14 cellular contexts compared by ENCODE assay signal in the genomic region with DNA sequence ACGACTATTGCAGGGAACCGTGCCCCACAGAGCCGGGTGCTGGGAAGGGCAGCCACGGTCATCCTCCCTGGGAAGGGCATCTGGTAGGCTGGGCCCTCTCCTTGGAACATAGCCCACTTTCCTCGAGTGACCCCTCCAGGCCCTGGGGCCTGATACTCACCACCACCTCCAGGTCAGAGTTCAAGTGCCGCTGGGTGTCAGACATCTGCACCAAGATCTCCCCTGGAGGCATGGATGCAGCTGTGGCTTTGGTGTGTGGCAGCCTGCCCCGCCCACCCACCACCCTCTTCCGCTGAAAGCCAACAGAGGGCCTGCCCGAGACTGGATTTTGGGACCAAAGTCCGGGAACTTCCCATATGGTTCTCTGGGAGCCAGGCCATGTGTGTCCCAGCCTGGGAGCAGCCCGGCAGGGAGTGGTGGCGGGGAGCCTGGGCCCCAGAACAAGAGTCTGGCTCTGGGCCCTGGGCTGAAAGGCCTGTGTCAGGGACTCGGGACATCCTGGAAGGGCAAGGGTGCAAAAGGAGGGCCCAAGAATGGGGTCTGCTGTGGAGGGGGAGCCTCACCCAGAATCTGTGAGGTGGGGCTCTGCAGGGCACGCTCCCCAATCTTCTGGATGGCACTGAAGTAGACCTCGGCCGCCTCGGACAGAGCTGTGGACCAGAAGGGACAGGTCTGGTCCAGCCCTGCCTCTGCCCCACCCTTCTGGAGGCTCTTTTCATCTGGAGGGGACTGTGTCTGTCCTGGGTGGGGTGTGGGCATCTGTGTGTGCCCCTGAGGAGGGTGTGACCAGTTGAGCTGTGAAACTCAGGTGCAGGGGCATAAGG. TPM values are rescaled to one million over a fixed set of nuclear protein-coding genes. Genes with fewer than 3 reads are reported as not detected.
DNase-seq lines count a peak whose midpoint lies in the region; ATAC-seq and TF ChIP-seq lines count a peak whose summit lies in the region.
"Had no signal": no experiment of that assay in that cellular context is flagged by ENCODE, and none has a peak within 500 bp of the region (broad histone marks: within the 10 kb centered on the region; RNA-seq: fewer than 3 reads in every experiment).

No MANE protein-coding gene starts in this region.

- H3K9ac ChIP-seq in BLaER1 (no peak overlapping the region), neuronal stem cell (ENCODE audit: low read depth, low read length, poor library complexity) (no peak overlapping the region)

- H3K79me1 ChIP-seq in neuronal stem cell (ENCODE audit: low read depth, low read length): no peaks in the 10 kb centered on the region

- H3K18ac ChIP-seq in neuronal stem cell (ENCODE audit: low read length): no peak overlapping the region

- H3K27ac ChIP-seq in BLaER1 (no peak overlapping the region), neuronal stem cell (replicated peaks; ENCODE audit: low read length) (no peak overlapping the region)

- no peak overlapping the region for H2BK120ac ChIP-seq in neuronal stem cell (ENCODE audit: low read depth, low read length)

- no peaks in the 10 kb centered on the region for H3K9me3 ChIP-seq in BLaER1
- no peaks in the 10 kb centered on the region for H3K9me3 ChIP-seq in neuronal stem cell (replicated peaks in 1 of 2; ENCODE audit: control insufficient read depth in 2 of 2, insufficient read depth in 1 of 2, low read depth in 1 of 2, low read length in 2 of 2)

- DNase-seq in HuH-7 (ENCODE audit: low spot score) (peak; percentile 91), fibroblast of gingiva (ENCODE audit: low read depth) (peak; percentile 39), neuronal stem cell (ENCODE audit: low spot score) (no peak), HFFc6 (no peak), AG08396 (ENCODE audit: low spot score) (no peak)
- DNase-seq: activated CD4-positive, alpha-beta T cell treated with anti-CD3 and anti-CD28 coated beads for 4 hours; activated T-cell treated with anti-CD3 and anti-CD28 coated beads, Interleukin-2, amount 50 U/mL, for 4 hours; KBM-7; NCI-H187 treated with DMSO at 0.1 percent for 48 hours; stimulated activated naive CD4-positive, alpha-beta T cell; T-helper 2 cell had no signal

- H3K27me3 ChIP-seq in BLaER1 (no peaks in the 10 kb centered on the region), neuronal stem cell (ENCODE audit: control insufficient read depth in 3 of 3, insufficient read depth in 3 of 3, low read depth in 1 of 3, low read length in 3 of 3) (no peaks in the 10 kb centered on the region)

- H2AK5ac ChIP-seq in neuronal stem cell (ENCODE audit: low read depth, low read length): peak overlapping the region; percentile 11

- no peak overlapping the region for H4K8ac ChIP-seq in neuronal stem cell (ENCODE audit: low read depth, low read length)

- no peaks in the 10 kb centered on the region for H3K36me3 Mint-ChIP-seq in HFFc6 (ENCODE audit: low read depth)

- H2BK5ac ChIP-seq in neuronal stem cell (ENCODE audit: low read length): no peak overlapping the region

- no peak overlapping the region for H3K4ac ChIP-seq in neuronal stem cell (ENCODE audit: low read length)

- no peak overlapping the region for H2BK15ac ChIP-seq in neuronal stem cell (ENCODE audit: low read length)

- ATAC-seq in HG03045 (IDR thresholded peaks at IDR 0.05; ENCODE audit: unreplicated experiment) (no peak), HG03095 (IDR thresholded peaks at IDR 0.05; ENCODE audit: unreplicated experiment) (no peak)

- H3K4me3 ChIP-seq in BLaER1: no peak overlapping the region
- no peak overlapping the region for H3K4me3 ChIP-seq in neuronal stem cell (ENCODE audit: low read length in 2 of 2)

- H4K20me1 ChIP-seq in BLaER1: no peaks in the 10 kb centered on the region

- H3K36me3 ChIP-seq in BLaER1 (peaks cover 25% of the 10 kb centered on the region), neuronal stem cell (replicated peaks in 1 of 2; ENCODE audit: control insufficient read depth in 2 of 2, insufficient read depth in 2 of 2, low read length in 2 of 2) (no peaks in the 10 kb centered on the region)

- H2AFZ ChIP-seq in neuronal stem cell (ENCODE audit: low read length): no peak overlapping the region

- no peak for TF ChIP-seq CTCF in HFFc6 (IDR thresholded peaks at IDR 0.05)

- H3K4me2 ChIP-seq in BLaER1 (peak overlapping the region; percentile 42), neuronal stem cell (ENCODE audit: insufficient read depth, low read length, poor library complexity, severe bottlenecking) (no peak overlapping the region)

- no peak overlapping the region for H3K23ac ChIP-seq in neuronal stem cell (ENCODE audit: low read depth, low read length, poor library complexity)

- H3K4me1 ChIP-seq in BLaER1 (peaks cover 32% of the 10 kb centered on the region), neuronal stem cell (ENCODE audit: control insufficient read depth in 2 of 2, insufficient read depth in 1 of 2, low read depth in 1 of 2, low read length in 2 of 2) (peaks cover 0 to 2% of the 10 kb centered on the region in 2 donors)

- H3K4me1 Mint-ChIP-seq in HFFc6 (ENCODE audit: low read depth): 0 out of 2 replicates have a peak, but pooled peaks cover 8% of the 10 kb centered on the region

- no peak overlapping the region for H3K4me3 Mint-ChIP-seq in HFFc6
- H3K4me3 Mint-ChIP-seq: activated T-cell treated with anti-CD3 and anti-CD28 coated beads, Interleukin-2, amount 50 U/mL, for 4 hours had no signal

- WGBS in neuronal stem cell (ENCODE audit: extremely low coverage in 2 of 2, insufficient read length in 2 of 2, insufficient replicate concordance in 1 of 2), 2 donors: no CpG with 5 or more reads among the region's 17 CpGs

- no peak overlapping the region for H4K91ac ChIP-seq in neuronal stem cell (ENCODE audit: low read depth, low read length, poor library complexity)

- H2BK12ac ChIP-seq in neuronal stem cell (ENCODE audit: low read length): no peak overlapping the region

- H3K27me3 Mint-ChIP-seq in HFFc6 (ENCODE audit: insufficient read depth): peaks cover 1% of the 10 kb centered on the region

- H3K14ac ChIP-seq in neuronal stem cell (ENCODE audit: low read length): no peak overlapping the region

- H3K9me3 Mint-ChIP-seq in HFFc6: peaks cover 3% of the 10 kb centered on the region; the same call in 1 of the 2 replicates
- H3K9me3 Mint-ChIP-seq: activated T-cell treated with anti-CD3 and anti-CD28 coated beads, Interleukin-2, amount 50 U/mL, for 4 hours had no signal

- H3K27ac Mint-ChIP-seq in HFFc6: no peak overlapping the region

RNA-seq across cellular contexts. Expression of a gene that starts 2.6 kb away (rescaled TPM):
- polyA plus RNA-seq in neuronal stem cell (2013, experiment 1 of 2): 4.8 TPM
- polyA plus RNA-seq in neuronal stem cell (2013, experiment 2 of 2): 4.5 TPM
- under 1 TPM in 1 of 6 experiments, not detected in 5; 0.08 TPM for total RNA-seq in HFFc6 (2021; fragmentation: NEBNext Ultra II Directional; extraction: Animal tissue kit (Norgen Biotek cat#: 25700))

RNA-seq across cellular contexts. Expression of a gene that starts 23.9 kb away (rescaled TPM):
- 1.3 TPM for polyA plus RNA-seq in neuronal stem cell (2013, experiment 1 of 2)
- polyA plus RNA-seq in neuronal stem cell (2013, experiment 2 of 2): 0.91 TPM
- not detected for total RNA-seq in HFFc6 (2021; fragmentation: NEBNext Ultra II Directional; extraction: Animal tissue kit (Norgen Biotek cat#: 25700))
- total RNA-seq: activated T-cell treated with anti-CD3 and anti-CD28 coated beads, Interleukin-2, amount 50 U/mL, for 4 hours had no signal

RNA-seq across cellular contexts. Expression of a gene that starts 50.7 kb away (rescaled TPM):
- 8.4 TPM for polyA plus RNA-seq in neuronal stem cell (2013, experiment 1 of 2)
- polyA plus RNA-seq in neuronal stem cell (2013, experiment 2 of 2): 8.2 TPM
- total RNA-seq in HFFc6 (2021; fragmentation: NEBNext Ultra II Directional; extraction: Animal tissue kit (Norgen Biotek cat#: 25700)): 1 to 10 TPM; 7.0 to 10.0 (median 7.7) TPM

Comparison
In these comparisons a context has a peak if more than half of its experiments do, and no peak if none do; other contexts are left out.
1. DNase-seq: peak in HuH-7 (single experiment) and fibroblast of gingiva (single experiment); none in neuronal stem cell (single experiment), HFFc6 (single experiment) and AG08396 (single experiment).